In the genomic region with DNA sequence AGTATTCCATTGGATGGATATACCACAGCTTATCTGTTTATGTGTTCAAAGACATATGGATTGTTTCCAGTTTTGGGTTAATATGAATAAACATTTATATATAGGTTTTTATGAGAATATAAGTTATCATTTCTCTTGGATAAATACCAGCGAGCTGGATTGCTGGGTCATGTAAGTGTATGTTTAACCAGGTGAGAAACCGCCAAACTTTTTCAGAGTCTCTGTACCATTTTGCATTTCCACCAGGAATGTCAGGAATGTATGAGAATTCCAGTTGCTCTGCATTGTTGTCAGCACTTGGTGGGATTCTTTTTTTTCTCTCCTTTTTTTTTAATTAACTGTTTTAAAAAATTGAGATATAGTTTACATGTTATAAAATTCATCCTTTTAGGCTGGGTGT, we compare ENCODE assay signal across 18 cellular contexts. TPM values are rescaled to one million over a fixed set of nuclear protein-coding genes. Genes with fewer than 3 reads are reported as not detected.
A peak's percentile ranks its signal among the peaks of the same experiment; 100 is the strongest.
DNase-seq lines count a peak whose midpoint lies in the region; FAIRE-seq and TF ChIP-seq lines count a peak whose summit lies in the region.
"Had no signal": no experiment of that assay in that cellular context is flagged by ENCODE, and none has a peak within 500 bp of the region (broad histone marks: within the 10 kb centered on the region; RNA-seq: fewer than 3 reads in every experiment).

No MANE protein-coding gene starts in this region.

- no peak overlapping the region for H2BK20ac ChIP-seq in H1 (ENCODE audit: low read length)

- H3K18ac ChIP-seq in H1 (ENCODE audit: extremely low read depth, low read length) = no peak overlapping the region

- H3K9me3 ChIP-seq in H1 (ENCODE audit: insufficient read depth in 2 of 2, low read depth in 1 of 2, low read length in 1 of 2) (no peaks in the 10 kb centered on the region), WERI-Rb-1 (ENCODE audit: severe bottlenecking) (no peaks in the 10 kb centered on the region), esophagus squamous epithelium (no peaks in the 10 kb centered on the region)

- TF ChIP-seq POLR2A in H1 (IDR thresholded peaks at IDR 0.05; ENCODE audit: control extremely low read depth in 1 of 2, low read depth in 2 of 2, low read length in 2 of 2) = no peak
- no peak for TF ChIP-seq POLR2A in esophagus squamous epithelium (IDR thresholded peaks at IDR 0.05)

- WGBS in H1 (ENCODE audit: extremely low coverage in 1 of 2, insufficient coverage in 1 of 2, insufficient read length in 1 of 2, insufficient replicate concordance in 2 of 2, low coverage in 1 of 2, low lambda C conversion rate in 2 of 2, missing lambda C conversion rate in 1 of 2), 2 experiments = 95% methylated on average over 2 of the region's 2 CpGs; no CpG with 5 or more reads in 1 of the 2 experiments
- WGBS in esophagus squamous epithelium, 2 donors = 86 to 91% methylated on average over 2 of the region's 2 CpGs

- no peak overlapping the region for H2BK120ac ChIP-seq in H1 (replicated peaks; ENCODE audit: low read depth, low read length)

- H2AK5ac ChIP-seq in H1 (ENCODE audit: low read depth, low read length) = no peak overlapping the region

- no peak overlapping the region for H2AFZ ChIP-seq in H1 (ENCODE audit: low read length)

- no peak overlapping the region for H3K9ac ChIP-seq in H1 (replicated peaks in 1 of 4; ENCODE audit: extremely low read depth in 1 of 4, low read depth in 3 of 4, low read length in 3 of 4)

- H2BK15ac ChIP-seq in H1 (ENCODE audit: low read length) = no peak overlapping the region

- no peak overlapping the region for H3K4me2 ChIP-seq in H1 (ENCODE audit: insufficient read depth in 1 of 2, low read depth in 2 of 2, low read length in 2 of 2)

- no peak overlapping the region for H4K5ac ChIP-seq in H1 (ENCODE audit: insufficient read length, low read depth, low read length)

- H3K14ac ChIP-seq in H1 (ENCODE audit: insufficient read length) = no peak overlapping the region

- H3K56ac ChIP-seq in H1 (replicated peaks; ENCODE audit: insufficient read length, low read depth, low read length) = no peak overlapping the region

- POLR2A ChIA-PET in H1 (lab: Charles Lee; ENCODE audit: partially characterized antibody) = interaction anchor here (1.3 to 2.0 kb wide), 3 partner anchors 17 to 82 kb away, joined by 3 to 10 read pairs (median 5); partner anchors contain the start of genes PHF20 and RBM39

- no peak for TF ChIP-seq EP300 in H1 (IDR thresholded peaks at IDR 0.05; ENCODE audit: borderline replicate concordance in 1 of 2, low read depth in 2 of 2, low read length in 2 of 2)

- no peak overlapping the region for H4K91ac ChIP-seq in H1 (replicated peaks; ENCODE audit: insufficient read length, low read length)

- H3K4me3 ChIP-seq in H1 (ENCODE audit: extremely low read depth in 1 of 4, insufficient read depth in 2 of 4, low read depth in 3 of 4, low read length in 4 of 4) (no peak overlapping the region), WERI-Rb-1 (ENCODE audit: low read depth, low read length) (no peak overlapping the region), esophagus squamous epithelium (no peak overlapping the region)
- H3K4me3 ChIP-seq: K562 had no signal

- TF ChIP-seq RAD21 in H1 (IDR thresholded peaks at IDR 0.05 in 1 of 2, conservative IDR thresholded peaks at IDR 0.05 in 1 of 2; ENCODE audit: low read depth in 2 of 2, low read length in 2 of 2) = no peak

- 0 out of 2 replicates have a peak, but pooled peaks cover 2% of the 10 kb centered on the region for H3K23me2 ChIP-seq in H1 (ENCODE audit: low read depth, low read length)

- FAIRE-seq in H1 (lab: Jason Lieb, UNC) = no peak

- H2BK12ac ChIP-seq in H1 (ENCODE audit: low read depth, low read length) = no peak overlapping the region; the same call in 1 of the 2 replicates

- peak; percentile 31 for DNase-seq in EL
- DNase-seq in NCI-H226 = peak; percentile 31
- no peak for DNase-seq in H1 (ENCODE audit: low read depth in 1 of 2, low spot score in 2 of 2)
- DNase-seq in renal cortical epithelial cell (ENCODE audit: low read depth) = peak; percentile 76
- DNase-seq in WERI-Rb-1 = no peak
- no peak for DNase-seq in dermis blood vessel endothelial cell
- no peak for DNase-seq in NCI-H82 treated with DMSO at 0.1 percent for 48 hours (lab: John Stamatoyannopoulos, UW; ENCODE audit: unreplicated experiment)
- no peak for DNase-seq in esophagus squamous epithelium (lab: John Stamatoyannopoulos, UW)
- DNase-seq: DMS 273 treated with DMSO at 0.1 percent for 48 hours, DND-41, GDM1, H9, NCI-H1105, NCI-H2081, NCI-H2171 treated with DMSO at 0.1 percent for 48 hours, NCI-H748 treated with DMSO at 0.1 percent for 48 hours, RPMI8226 had no signal

- H3K79me2 ChIP-seq in H1 (ENCODE audit: control insufficient read depth in 1 of 2, insufficient read depth in 2 of 2, low read length in 2 of 2) = peaks cover 0 to 6% of the 10 kb centered on the region in 2 experiments; a peak in 1 of 4 replicates

- H2BK5ac ChIP-seq in H1 (ENCODE audit: low read depth, low read length) = no peak overlapping the region

- no peaks in the 10 kb centered on the region for H3K27me3 ChIP-seq in H1 (replicated peaks in 1 of 4; ENCODE audit: control insufficient read depth in 3 of 4, extremely low read depth in 1 of 4, insufficient read depth in 3 of 4, low read length in 3 of 4)
- no peaks in the 10 kb centered on the region for H3K27me3 ChIP-seq in WERI-Rb-1 (ENCODE audit: insufficient read depth, low read depth, severe bottlenecking)
- H3K27me3 ChIP-seq in esophagus squamous epithelium = no peaks in the 10 kb centered on the region

- H3K27ac ChIP-seq in H1 (ENCODE audit: low read depth, low read length) (no peak overlapping the region), WERI-Rb-1 (no peak overlapping the region), esophagus squamous epithelium (no peak overlapping the region)

- intact Hi-C loops in esophagus squamous epithelium (cut with DNase I) = no loop called here

- peaks cover 2 to 3% of the 10 kb centered on the region in 2 experiments for H4K20me1 ChIP-seq in H1 (replicated peaks in 1 of 2; ENCODE audit: control insufficient read depth in 1 of 2, insufficient read depth in 2 of 2, low read length in 2 of 2)

- no peak overlapping the region for H3K4ac ChIP-seq in H1 (replicated peaks; ENCODE audit: insufficient read length, low read depth, low read length)

- CTCF ChIA-PET in H1 (lab: Charles Lee; ENCODE audit: partially characterized antibody) = no interaction called here

- peaks cover 6% of the 10 kb centered on the region; the same call in 1 of the 2 replicates for H3K79me1 ChIP-seq in H1 (ENCODE audit: low read depth, low read length)

- no peak overlapping the region for H4K8ac ChIP-seq in H1 (ENCODE audit: extremely low read depth, insufficient read depth, low read length)

- no peaks in the 10 kb centered on the region for H3K4me1 ChIP-seq in H1 (replicated peaks in 1 of 4; ENCODE audit: control insufficient read depth in 3 of 4, insufficient read depth in 4 of 4, low read length in 3 of 4)
- peaks cover 14 to 50% (median 20%) of the 10 kb centered on the region in 3 donors for H3K4me1 ChIP-seq in esophagus squamous epithelium

- no peak for TF ChIP-seq CTCF in H1 (IDR thresholded peaks at IDR 0.05; ENCODE audit: control extremely low read depth in 1 of 3, insufficient read depth in 1 of 3, low read depth in 1 of 3, low read length in 3 of 3)
- no peak for TF ChIP-seq CTCF in WERI-Rb-1 (IDR thresholded peaks at IDR 0.05; ENCODE audit: low read depth, low read length)
- TF ChIP-seq CTCF in esophagus squamous epithelium (IDR thresholded peaks at IDR 0.05) = no peak

- no peak overlapping the region for H3K23ac ChIP-seq in H1 (ENCODE audit: insufficient read length)

- H3K36me3 ChIP-seq in H1 (ENCODE audit: control insufficient read depth in 2 of 4, insufficient read depth in 4 of 4, low read length in 3 of 4) (no peaks in the 10 kb centered on the region; a peak in 2 of 8 replicates), WERI-Rb-1 (peaks cover 9% of the 10 kb centered on the region), esophagus squamous epithelium (peaks cover 0 to 14% (median 0%) of the 10 kb centered on the region in 3 donors)

TF ChIP-seq in H1, 55 proteins besides CTCF, POLR2A, EP300 and RAD21:
- no peak for TF ChIP-seq TCF12 (IDR thresholded peaks at IDR 0.05; ENCODE audit: low read depth, low read length)
- no peak for TF ChIP-seq RBBP5 (IDR thresholded peaks at IDR 0.05; ENCODE audit: borderline replicate concordance, low read depth, low read length)
- peak; percentile 96 for TF ChIP-seq TEAD4 (IDR thresholded peaks at IDR 0.05; ENCODE audit: low read depth, low read length)
TF ChIP-seq in H1: peak in this region for 1.

RNA-seq across cellular contexts. Expression of gene PHF20, which starts 52.1 kb away (rescaled TPM):
- 70.1 and 70.3 TPM in 2 replicates for total RNA-seq in H1 (2021; fragmentation: NEBNext Ultra II Directional; extraction: Animal tissue kit (Norgen Biotek cat#: 25700))
- polyA plus RNA-seq in H1 (2011; rRNA removed) = 25.6 and 39.9 TPM in 2 replicates
- 38.5 TPM for polyA plus RNA-seq in H1 (2011; cell fraction: cytosol; rRNA removed)
- 80.9 TPM for polyA plus RNA-seq in H1 (2011; cell fraction: nucleus; rRNA removed)
- 36.4 to 52.6 TPM (median 38.6 TPM) in 4 replicates for polyA plus RNA-seq in H1 (2012, experiment 1 of 2)
- 11.6 TPM for polyA plus RNA-seq in H1 (2012, experiment 2 of 2)
- 38.4 TPM for polyA plus RNA-seq in H1 (2013, experiment 1 of 2)
- polyA plus RNA-seq in H1 (2013, experiment 2 of 2) = 38.0 TPM
- 67.2 and 70.5 TPM in 2 replicates for polyA minus RNA-seq in H1 (2011; rRNA and poly(A)+ RNA removed)
- polyA minus RNA-seq in H1 (2011; cell fraction: cytosol; rRNA and poly(A)+ RNA removed) = 45.4 TPM
- 86.3 TPM for polyA minus RNA-seq in H1 (2011; cell fraction: nucleus; rRNA and poly(A)+ RNA removed)
- total RNA-seq in renal cortical epithelial cell (20.0 and 58.4 TPM in 2 replicates), dermis blood vessel endothelial cell (38.4 and 41.5 TPM in 2 replicates), esophagus squamous epithelium (10 to 100 TPM; 13.6 to 33.2 (median 16.6) TPM)

Comparison
In these comparisons a context has a peak if more than half of its experiments do, and no peak if none do; other contexts are left out.
1. DNase-seq: peak in EL (single experiment), NCI-H226 (single experiment) and renal cortical epithelial cell (single experiment); none in H1 (0 of 2), WERI-Rb-1 (single experiment), dermis blood vessel endothelial cell (single experiment), NCI-H82 treated with DMSO at 0.1 percent for 48 hours (single experiment) and esophagus squamous epithelium (single experiment).